8 cellular contexts compared by ENCODE assay signal in the genomic region with DNA sequence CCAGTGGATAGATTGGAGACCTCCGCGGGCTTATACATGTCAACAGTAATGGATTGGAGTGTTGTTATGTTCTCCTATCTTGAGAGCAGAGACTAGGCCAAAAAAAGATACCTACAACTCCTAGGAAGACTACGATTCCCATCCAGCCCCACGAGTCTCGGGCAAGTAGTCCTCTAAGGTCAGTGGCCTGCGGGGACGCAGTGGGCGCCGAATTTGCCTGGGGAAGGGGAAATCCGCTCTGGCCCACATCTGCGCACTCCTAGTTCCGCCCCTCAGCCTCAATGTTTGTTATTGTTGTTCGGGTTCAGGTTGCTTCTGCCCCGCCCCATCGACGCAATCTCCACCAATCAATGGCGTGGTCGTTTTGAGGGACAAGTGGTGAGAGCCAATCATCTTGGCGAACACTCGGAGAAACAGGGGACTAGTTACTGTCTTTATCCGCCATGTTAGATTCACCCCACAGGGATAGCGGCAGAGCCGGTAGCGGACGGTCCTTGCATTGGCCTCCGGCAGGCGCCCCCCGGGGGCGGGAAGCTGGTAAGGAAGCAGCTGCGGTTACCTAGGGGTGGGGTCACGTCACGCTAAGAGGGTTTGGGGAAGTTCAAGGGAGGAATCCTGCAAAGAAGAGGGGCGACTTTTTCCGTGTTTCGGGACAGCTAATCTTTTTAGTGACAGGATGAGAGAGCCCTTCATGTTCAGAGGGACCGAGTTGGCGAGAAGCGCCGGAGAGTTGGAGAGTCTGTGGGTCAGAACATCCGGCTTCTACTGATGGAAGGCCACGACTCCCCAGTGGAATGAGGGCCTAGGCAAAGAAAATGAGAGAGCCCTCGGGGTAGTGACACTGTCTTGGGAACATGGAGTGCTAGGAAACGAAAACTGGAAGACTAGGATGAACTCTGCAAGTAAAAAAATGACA. TPM values are rescaled to one million over a fixed set of nuclear protein-coding genes. Genes with fewer than 3 reads are reported as not detected.
A peak's percentile ranks its signal among the peaks of the same experiment; 100 is the strongest.
DNase-seq lines count a peak whose midpoint lies in the region; ATAC-seq, FAIRE-seq and TF ChIP-seq lines count a peak whose summit lies in the region.

Gene NBR1, plus strand, starts transcription at position 449 of the 916 bp plus-strand sequence. CDS start 4,586 bp downstream, outside the sequence.

- no peak within 1 kb of the TSS for H3K27ac Mint-ChIP-seq in brain

- H3K27ac ChIP-seq in A673 (ENCODE audit: low read depth, low read length, poor library complexity, severe bottlenecking): peak within 1 kb of the TSS; percentile 82
- no peak within 1 kb of the TSS for H3K27ac ChIP-seq in iPS DF 6.9 (ENCODE audit: low read length)
- H3K27ac ChIP-seq in gastrocnemius medialis: peak within 1 kb of the TSS; percentile 85 to 98 (median 97)

- H3K4me1 ChIP-seq in A673 (ENCODE audit: insufficient read depth, low read length, poor library complexity, severe bottlenecking) (peaks cover 9% of the 10 kb centered on the region), iPS DF 6.9 (ENCODE audit: control insufficient read depth, insufficient read depth, low read length) (no peaks in the 10 kb centered on the region), gastrocnemius medialis (peaks cover 45 to 48% of the 10 kb centered on the region in 2 donors)

- in situ Hi-C loops in gastrocnemius medialis (cut with MboI; ENCODE audit: low sequenced_read_pairs in 4 of 4): no loop called here

- FAIRE-seq in TTC549 (lab: Jason Lieb, UNC): peak; percentile 81

- TF ChIP-seq CTCF in A673 (conservative IDR thresholded peaks at IDR 0.05; ENCODE audit: low read depth, low read length): 0 out of 2 replicates have a peak, but pooled peaks have one; percentile 10
- peak in 1 of 2 experiments; percentile 19 for TF ChIP-seq CTCF in brain (conservative IDR thresholded peaks at IDR 0.05)
- TF ChIP-seq CTCF in gastrocnemius medialis (IDR thresholded peaks at IDR 0.05 in 4 of 5, conservative IDR thresholded peaks at IDR 0.05 in 1 of 5): peak in 2 of 5 experiments; percentile 23 to 28

- H3K4me3 ChIP-seq in A673 (ENCODE audit: low read depth, low read length, poor library complexity, severe bottlenecking) (peak within 1 kb of the TSS; percentile 62), iPS DF 6.9 (ENCODE audit: low read length) (peak within 1 kb of the TSS; percentile 96), gastrocnemius medialis (peak within 1 kb of the TSS; percentile 81 to 89 (median 86))

- POLR2A ChIA-PET in A673 (lab: Charles Lee; ENCODE audit: low non-redundant PET): no interaction called here

- DNase-seq in A673 (ENCODE audit: low spot score) (peak; percentile 95), NCI-H2107 treated with DMSO at 0.1 percent for 48 hours (lab: John Stamatoyannopoulos, UW; ENCODE audit: unreplicated experiment) (peak; percentile 95), iPS DF 6.9 (ENCODE audit: low read depth, low spot score) (peak; percentile 92), gastrocnemius medialis (peak; percentile 97 to 98)

- H3K4me3 Mint-ChIP-seq in brain: no peak within 1 kb of the TSS

- no peaks in the 10 kb centered on the region for H3K9me3 ChIP-seq in A673 (ENCODE audit: low read depth, low read length, poor library complexity, severe bottlenecking)
- no peaks in the 10 kb centered on the region for H3K9me3 ChIP-seq in iPS DF 6.9 (ENCODE audit: control insufficient read depth, insufficient read depth, low read length)
- H3K9me3 ChIP-seq in gastrocnemius medialis: no peaks in the 10 kb centered on the region

- ATAC-seq in GM18858 (IDR thresholded peaks at IDR 0.05; ENCODE audit: unreplicated experiment): peak; percentile 53
- peak; percentile 75 for ATAC-seq in HG03066 (IDR thresholded peaks at IDR 0.05; ENCODE audit: low read depth, unreplicated experiment)
- ATAC-seq in gastrocnemius medialis: peak; percentile 94 to 96

- H3K9me3 Mint-ChIP-seq in brain: no peaks in the 10 kb centered on the region

- CTCF ChIA-PET in A673 (lab: Charles Lee): interaction anchor here (0.6 to 1.3 kb wide), 2 partner anchors 10 to 41 kb away, joined by 3 to 9 read pairs; partner anchors contain the start of gene TMEM106A

- H3K27me3 Mint-ChIP-seq in brain: no peaks in the 10 kb centered on the region

- intact Hi-C loops in A673 (cut with micrococcal nuclease; ENCODE audit: unreplicated experiment) (loop anchor here (5.0 kb wide), 1 partner anchor 44 kb away; the partner anchor contains the start of gene BRCA1), gastrocnemius medialis (cut with DNase I; ENCODE audit: low total_unique reads) (loop anchor here (1.0 to 5.0 kb wide), 5 partner anchors 46 to 312 kb away; partner anchors contain the start of genes BRCA1, DHX8, RND2 and RPL27)

- no CpG with 5 or more reads among the region's 43 CpGs for WGBS in iPS DF 6.9 (ENCODE audit: insufficient coverage, insufficient read length)

- peaks cover 16% of the 10 kb centered on the region for H3K4me1 Mint-ChIP-seq in brain

- no TSS peak for BruUV-seq in A673 (replicated peaks; lab: Mats Ljungman, UMichigan)

- no peaks in the 10 kb centered on the region for H3K36me3 ChIP-seq in A673 (ENCODE audit: insufficient read depth, low read length, poor library complexity, severe bottlenecking)
- H3K36me3 ChIP-seq in iPS DF 6.9 (ENCODE audit: control insufficient read depth, insufficient read depth, low read length): no peaks in the 10 kb centered on the region; the same call in 1 of the 2 replicates
- peaks cover 0 to 2% of the 10 kb centered on the region in 2 donors for H3K36me3 ChIP-seq in gastrocnemius medialis

- peak; percentile 63 to 90 for TF ChIP-seq POLR2A in gastrocnemius medialis (IDR thresholded peaks at IDR 0.05)

- no peaks in the 10 kb centered on the region for H3K27me3 ChIP-seq in A673 (replicated peaks; ENCODE audit: insufficient read depth, low read depth, low read length, poor library complexity)
- no peaks in the 10 kb centered on the region for H3K27me3 ChIP-seq in iPS DF 6.9 (ENCODE audit: control insufficient read depth, insufficient read depth, low read length)
- no peaks in the 10 kb centered on the region for H3K27me3 ChIP-seq in gastrocnemius medialis

- H3K36me3 Mint-ChIP-seq in brain: peaks cover 28% of the 10 kb centered on the region

RNA-seq across cellular contexts. Expression of gene NBR1, which starts in this region (rescaled TPM):
- total RNA-seq in A673 (2021): 19.5 and 23.0 TPM in 2 replicates
- 94.1 TPM for polyA plus RNA-seq in brain (ENCODE audit: insufficient read depth, low read depth, low replicate concordance)
- 100 to 1,000 TPM; 135 to 162 (median 145) TPM for total RNA-seq in gastrocnemius medialis
